In genomic region chr3:18752273-18752934, GRCh38 we compare ENCODE assay signal across 1 cellular context.
TF ChIP-seq lines count a peak whose summit lies in the region.

No MANE protein-coding gene starts in this region.

TF ChIP-seq in SK-N-SH, 30 proteins besides CTCF, POLR2A, EP300 and RAD21 (continued from another document):
- TF ChIP-seq REST (IDR thresholded peaks at IDR 0.05; ENCODE audit: low read depth, low read length), result no peak
- no peak for TF ChIP-seq TAF1 (IDR thresholded peaks at IDR 0.05; ENCODE audit: borderline replicate concordance, low read depth, low read length)
- TF ChIP-seq ZBTB33 (IDR thresholded peaks at IDR 0.05; ENCODE audit: borderline replicate concordance, low read depth), result no peak
- TF ChIP-seq TCF12 (IDR thresholded peaks at IDR 0.05), result no peak
- TF ChIP-seq, protein P1, sequence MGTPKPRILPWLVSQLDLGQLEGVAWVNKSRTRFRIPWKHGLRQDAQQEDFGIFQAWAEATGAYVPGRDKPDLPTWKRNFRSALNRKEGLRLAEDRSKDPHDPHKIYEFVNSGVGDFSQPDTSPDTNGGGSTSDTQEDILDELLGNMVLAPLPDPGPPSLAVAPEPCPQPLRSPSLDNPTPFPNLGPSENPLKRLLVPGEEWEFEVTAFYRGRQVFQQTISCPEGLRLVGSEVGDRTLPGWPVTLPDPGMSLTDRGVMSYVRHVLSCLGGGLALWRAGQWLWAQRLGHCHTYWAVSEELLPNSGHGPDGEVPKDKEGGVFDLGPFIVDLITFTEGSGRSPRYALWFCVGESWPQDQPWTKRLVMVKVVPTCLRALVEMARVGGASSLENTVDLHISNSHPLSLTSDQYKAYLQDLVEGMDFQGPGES (IDR thresholded peaks at IDR 0.05; ENCODE audit: low read depth, low read length), result no peak
- TF ChIP-seq NFIC (IDR thresholded peaks at IDR 0.05; ENCODE audit: borderline replicate concordance), result no peak
- TF ChIP-seq MEF2A (IDR thresholded peaks at IDR 0.05; ENCODE audit: borderline replicate concordance, low read depth), result no peak
